In the genomic region with DNA sequence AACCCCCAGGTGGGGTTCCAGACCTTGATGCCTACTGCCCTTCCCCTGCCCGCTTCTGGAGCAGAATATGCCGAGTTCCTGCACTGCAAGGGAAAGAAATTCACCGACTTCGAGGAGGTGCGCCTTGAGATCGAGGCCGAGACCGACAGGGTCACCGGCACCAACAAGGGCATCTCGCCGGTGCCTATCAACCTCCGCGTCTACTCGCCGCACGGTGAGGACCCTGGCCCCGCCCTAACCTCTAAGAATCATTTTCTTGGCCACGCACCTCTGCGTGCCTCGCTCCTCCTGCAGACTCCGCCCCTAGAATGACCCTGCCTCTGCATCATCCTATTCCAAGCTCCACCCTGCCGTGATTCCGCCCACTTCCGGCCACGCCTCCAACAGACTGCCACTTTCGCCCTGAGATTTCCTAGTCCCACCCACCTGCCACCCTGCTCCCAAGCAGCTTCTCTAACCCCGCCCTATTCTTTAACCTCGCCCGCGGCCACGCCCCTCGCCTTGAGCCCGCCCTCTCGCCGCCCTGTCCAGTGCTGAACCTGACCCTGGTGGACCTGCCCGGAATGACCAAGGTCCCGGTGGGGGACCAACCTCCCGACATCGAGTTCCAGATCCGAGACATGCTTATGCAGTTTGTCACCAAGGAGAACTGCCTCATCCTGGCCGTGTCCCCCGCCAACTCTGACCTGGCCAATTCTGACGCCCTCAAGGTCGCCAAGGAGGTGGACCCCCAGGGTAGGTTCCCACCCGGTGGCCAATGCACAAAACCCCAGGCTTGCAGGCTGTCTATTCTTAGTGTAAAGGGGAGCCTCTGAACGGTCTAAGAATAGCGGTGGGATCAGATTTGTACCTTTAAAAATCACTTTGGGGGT, we compare ENCODE assay signal across 8 cellular contexts. TPM values are rescaled to one million over a fixed set of nuclear protein-coding genes. Genes with fewer than 3 reads are reported as not detected.
DNase-seq lines count a peak whose midpoint lies in the region; TF ChIP-seq lines count a peak whose summit lies in the region.

No MANE protein-coding gene starts in this region.

- peak overlapping the region; percentile 25 for H3K4me3 ChIP-seq in H7 (ENCODE audit: insufficient read depth, low read depth, low read length)
- H3K4me3 ChIP-seq in choroid plexus epithelial cell (ENCODE audit: low read depth, low read length), result peak overlapping the region; percentile 41

- H3K36me3 ChIP-seq in H7 (replicated peaks; ENCODE audit: control insufficient read depth, insufficient read depth, low read length), result peaks cover 18% of the 10 kb centered on the region

- peak; percentile 100 for DNase-seq in ELF-1 (ENCODE audit: low read depth, low spot score)
- DNase-seq in H7, result peak; percentile 99
- peak; percentile 43 for DNase-seq in NCI-H1105 treated with DMSO at 0.1 percent for 48 hours (lab: John Stamatoyannopoulos, UW)
- peak; percentile 85 to 90 for DNase-seq in activated CD4-positive, alpha-beta T cell treated with anti-CD3 and anti-CD28 coated beads for 4 hours
- peak; percentile 83 for DNase-seq in choroid plexus epithelial cell (ENCODE audit: low read depth)
- DNase-seq in kidney tubule cell (ENCODE audit: low spot score), result peak; percentile 96
- DNase-seq in stimulated activated CD4-positive, alpha-beta T cell treated with anti-CD3 and anti-CD28 coated beads, Interleukin-1b, Interleukin-23, amount 100 ng/mL, for 24 hours (ENCODE audit: low read depth in 4 of 4, low spot score in 1 of 4), result peak; percentile 83 to 95 (median 87)
- DNase-seq in NCI-H2171 treated with DMSO at 0.1 percent for 48 hours (lab: John Stamatoyannopoulos, UW), result no peak

- H3K27me3 ChIP-seq in H7 (ENCODE audit: control insufficient read depth, insufficient read depth, low read length), result no peaks in the 10 kb centered on the region

- TF ChIP-seq CTCF in choroid plexus epithelial cell (conservative IDR thresholded peaks at IDR 0.05; ENCODE audit: low read depth, low read length), result no peak

RNA-seq across cellular contexts. Expression of a gene that starts 15.6 kb away (rescaled TPM):
- total RNA-seq in H7 (2014; rRNA removed; shearing (Covaris generic)), result 16.9 and 35.0 TPM in 2 replicates

RNA-seq across cellular contexts. Expression of a gene that starts 27.4 kb away (rescaled TPM):
- 36.8 and 41.0 TPM in 2 replicates for total RNA-seq in H7 (2014; rRNA removed; shearing (Covaris generic))

RNA-seq across cellular contexts. Expression of a gene that starts 57.1 kb away (rescaled TPM):
- total RNA-seq in H7 (2014; rRNA removed; shearing (Covaris generic)), result 34.4 and 48.7 TPM in 2 replicates

RNA-seq across cellular contexts. Expression of a gene that starts 57.3 kb away (rescaled TPM):
- total RNA-seq in H7 (2014; rRNA removed; shearing (Covaris generic)), result 36.3 and 53.3 TPM in 2 replicates

RNA-seq across cellular contexts. Expression of a gene that starts 58.7 kb away (rescaled TPM):
- total RNA-seq in H7 (2014; rRNA removed; shearing (Covaris generic)), result 121 and 130 TPM in 2 replicates
